ENCODE assay signal across 8 cellular contexts in the genomic region with DNA sequence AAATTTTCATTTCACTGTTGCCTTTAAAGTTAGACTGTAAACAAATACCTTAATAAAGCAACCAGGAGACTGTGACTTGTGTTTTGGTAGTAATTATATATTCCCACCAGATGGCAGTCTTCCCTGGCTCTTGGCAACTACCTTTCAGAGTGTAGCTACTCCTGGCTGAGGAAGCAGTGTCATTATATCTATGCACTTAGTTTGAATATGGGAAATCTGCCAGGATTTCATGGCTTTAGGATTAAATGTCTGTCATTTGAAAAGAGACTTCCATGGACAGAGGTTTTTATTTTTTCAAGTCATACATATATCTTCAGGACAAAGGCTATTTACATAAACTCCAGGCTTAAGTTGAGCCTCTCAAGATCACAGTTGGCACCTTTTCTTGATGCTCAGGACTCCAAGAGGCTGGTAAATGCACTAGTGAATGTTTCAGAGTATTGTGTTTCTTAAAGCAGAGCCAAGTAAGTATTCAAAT.
DNase-seq lines count a peak whose midpoint lies in the region; ATAC-seq lines count a peak whose summit lies in the region.

No MANE protein-coding gene starts in this region.

- DNase-seq in CD1c-positive myeloid dendritic cell (ENCODE audit: extremely low spot score) (peak; percentile 60), NCI-H1436 treated with DMSO at 0.1 percent for 48 hours (lab: John Stamatoyannopoulos, UW) (peak; percentile 29), SKM-1 treated with dmso at 0.1 percent for 144 hours (lab: John Stamatoyannopoulos, UW; ENCODE audit: unreplicated experiment) (peak; percentile 70), kidney glomerular epithelial cell (lab: John Stamatoyannopoulos, UW) (peak; percentile 70)
- DNase-seq in central memory CD4-positive, alpha-beta T cell, result peak; percentile 52
- peak; percentile 14 for DNase-seq in stimulated activated naive CD8-positive, alpha-beta T cell treated with anti-CD3 and anti-CD28 coated beads, Interleukin-15, Interleukin-2, amounts not matched to agents 100 U/mL and 50 U/mL, for 24 hours

- ATAC-seq in GM18861 (IDR thresholded peaks at IDR 0.05; ENCODE audit: unreplicated experiment) (peak; percentile 92), HG02981 (IDR thresholded peaks at IDR 0.05; ENCODE audit: unreplicated experiment) (peak; percentile 90)
- ATAC-seq in stimulated activated naive CD8-positive, alpha-beta T cell treated with anti-CD3 and anti-CD28 coated beads, Interleukin-15, Interleukin-2, amounts not matched to agents 100 U/mL and 50 U/mL, for 24 hours, result peak; percentile 87

Comparison
In these comparisons a context has a peak if more than half of its experiments do, and no peak if none do; other contexts are left out.
1. Peak in every context shown above with its lines: DNase-seq and ATAC-seq.
2. DNase-seq: peak in every context shown above with its lines; median percentile 70 in SKM-1 treated with dmso at 0.1 percent for 144 hours; 70 in kidney glomerular epithelial cell; 60 in CD1c-positive myeloid dendritic cell; 52 in central memory CD4-positive, alpha-beta T cell; 29 in NCI-H1436 treated with DMSO at 0.1 percent for 48 hours; 14 in stimulated activated naive CD8-positive, alpha-beta T cell treated with anti-CD3 and anti-CD28 coated beads, Interleukin-15, Interleukin-2, amounts not matched to agents 100 U/mL and 50 U/mL, for 24 hours.